In the genomic region with DNA sequence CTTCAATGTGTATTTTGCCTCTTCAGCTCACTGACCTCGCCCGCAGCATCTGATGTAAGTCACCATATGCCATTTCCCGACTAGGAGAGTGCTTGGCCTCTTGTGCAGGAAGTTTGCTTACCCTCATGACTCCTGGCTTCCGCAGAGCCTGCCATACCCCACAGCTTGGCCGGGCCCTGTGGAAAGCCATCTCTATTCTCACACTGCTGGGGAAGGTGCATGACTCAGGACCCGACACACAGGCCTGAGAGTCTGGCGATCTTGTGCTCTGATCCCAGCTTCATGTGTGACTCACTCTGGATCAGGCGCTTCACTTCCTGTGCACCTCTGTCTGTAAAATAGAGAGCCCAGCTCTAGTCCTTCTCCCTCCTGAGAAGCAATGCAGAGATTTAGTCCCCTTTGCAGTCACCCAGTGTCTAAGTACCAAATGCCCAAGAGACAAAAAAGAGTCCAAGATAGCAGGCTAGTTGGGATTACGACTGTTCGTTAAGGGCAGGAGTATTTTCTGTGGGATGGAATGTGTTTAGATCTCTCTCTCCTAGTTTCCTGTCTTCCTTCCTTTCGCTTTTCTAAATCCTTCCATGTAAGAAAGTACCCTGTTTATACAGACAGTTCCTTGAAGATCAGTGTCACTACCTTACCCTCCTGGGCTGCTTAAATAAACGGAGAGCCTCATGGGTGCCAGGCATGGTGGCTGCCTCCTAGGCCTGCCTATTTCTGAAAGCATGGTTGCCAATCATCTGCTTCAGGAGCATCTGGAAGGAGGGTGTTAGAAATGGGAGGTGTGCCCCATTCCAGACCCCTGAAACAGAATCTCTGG, we compare ENCODE assay signal across 9 cellular contexts.
DNase-seq lines count a peak whose midpoint lies in the region; ATAC-seq and TF ChIP-seq lines count a peak whose summit lies in the region.
"Had no signal": no experiment of that assay in that cellular context is flagged by ENCODE, and none has a peak within 500 bp of the region (broad histone marks: within the 10 kb centered on the region; RNA-seq: fewer than 3 reads in every experiment).

No MANE protein-coding gene starts in this region.

- peaks cover 0 to 5% (median 0%) of the 10 kb centered on the region in 4 donors for H3K4me1 ChIP-seq in stomach

- H3K27me3 ChIP-seq in stomach, result no peaks in the 10 kb centered on the region
- H3K27me3 ChIP-seq: BLaER1 treated with 17β-estradiol and CSF1 and Interleukin-3, amounts not matched to agents 10 nM and 100 nM had no signal

- H3K27me3 Mint-ChIP-seq in naive thymus-derived CD8-positive, alpha-beta T cell, result no peaks in the 10 kb centered on the region

- no peak overlapping the region for H3K4me3 Mint-ChIP-seq in naive thymus-derived CD8-positive, alpha-beta T cell

- no peak overlapping the region for H3K27ac Mint-ChIP-seq in naive thymus-derived CD8-positive, alpha-beta T cell

- peaks cover 0 to 8% (median 4%) of the 10 kb centered on the region in 4 donors for H3K36me3 ChIP-seq in stomach

- no peak for ATAC-seq in GM19452 (IDR thresholded peaks at IDR 0.05; ENCODE audit: unreplicated experiment)
- ATAC-seq in naive thymus-derived CD8-positive, alpha-beta T cell, result no peak

- intact Hi-C loops in stomach (cut with DNase I; ENCODE audit: low total_unique reads), result no loop called here

- H3K9me3 Mint-ChIP-seq in naive thymus-derived CD8-positive, alpha-beta T cell, result no peaks in the 10 kb centered on the region

- 48 to 61% (median 53%) methylated on average over 11 to 12 of the region's 12 CpGs for WGBS in stomach, 5 donors

- TF ChIP-seq EP300 in stomach (IDR thresholded peaks at IDR 0.05), result no peak

- peak overlapping the region in 3 of 5 donors; percentile 23 to 50 (median 39) for H3K27ac ChIP-seq in stomach
- H3K27ac ChIP-seq: BLaER1 treated with 17β-estradiol and CSF1 and Interleukin-3, amounts not matched to agents 10 nM and 100 nM had no signal

- DNase-seq in NCI-H510A treated with DMSO at 0.1 percent for 48 hours (lab: John Stamatoyannopoulos, UW) (peak; percentile 25), NCI-H510A (lab: John Stamatoyannopoulos, UW) (no peak), SK-MEL-5 (ENCODE audit: low read depth, low spot score) (peak; percentile 40), glomerular endothelial cell (ENCODE audit: extremely low read depth, low read depth, low spot score) (peak; percentile 98), stomach (peak; percentile 44), NCI-H187 (lab: John Stamatoyannopoulos, UW) (no peak)
- no peak for DNase-seq in naive thymus-derived CD8-positive, alpha-beta T cell

- no peak for TF ChIP-seq POLR2A in stomach (IDR thresholded peaks at IDR 0.05)

- in situ Hi-C loops in SK-MEL-5 (cut with HindIII; ENCODE audit: low pct_unique_long_range_greater_than_20kb, low sequenced_read_pairs), result no loop called here

- H3K4me1 Mint-ChIP-seq in naive thymus-derived CD8-positive, alpha-beta T cell, result no peaks in the 10 kb centered on the region

- no peaks in the 10 kb centered on the region for H3K36me3 Mint-ChIP-seq in naive thymus-derived CD8-positive, alpha-beta T cell

- H3K4me3 ChIP-seq in stomach, result no peak overlapping the region
- H3K4me3 ChIP-seq: BLaER1 treated with 17β-estradiol and CSF1 and Interleukin-3, amounts not matched to agents 10 nM and 100 nM had no signal

- no peaks in the 10 kb centered on the region for H3K9me3 ChIP-seq in stomach
- H3K9me3 ChIP-seq: BLaER1 treated with 17β-estradiol and CSF1 and Interleukin-3, amounts not matched to agents 10 nM and 100 nM had no signal

- no peak for TF ChIP-seq CTCF in stomach (IDR thresholded peaks at IDR 0.05)

- POLR2A ChIA-PET in naive thymus-derived CD8-positive, alpha-beta T cell (lab: Charles Lee), result no interaction called here

Comparison
In these comparisons a context has a peak if more than half of its experiments do, and no peak if none do; other contexts are left out.
1. DNase-seq: peak in NCI-H510A treated with DMSO at 0.1 percent for 48 hours (single experiment), SK-MEL-5 (single experiment), glomerular endothelial cell (single experiment) and stomach (single experiment); none in NCI-H510A (single experiment), naive thymus-derived CD8-positive, alpha-beta T cell (0 of 10) and NCI-H187 (0 of 2).